Comparison of ENCODE assay signal across 24 cellular contexts in genomic region chr6:148085651-148086321, GRCh38.
DNase-seq lines count a peak whose midpoint lies in the region; TF ChIP-seq lines count a peak whose summit lies in the region.
"Had no signal": no experiment of that assay in that cellular context is flagged by ENCODE, and none has a peak within 500 bp of the region (broad histone marks: within the 10 kb centered on the region; RNA-seq: fewer than 3 reads in every experiment).

No MANE protein-coding gene starts in this region.

- H3K4me1 Mint-ChIP-seq in brain (peaks cover 44% of the 10 kb centered on the region), mesothelial cell of epicardium (peaks cover 9% of the 10 kb centered on the region)

- peak; percentile 45 for DNase-seq in A673 (ENCODE audit: low spot score)
- DNase-seq in HT1080 (ENCODE audit: low read depth) = peak; percentile 16
- no peak for DNase-seq in mesothelial cell of epicardium (ENCODE audit: low spot score in 2 of 2, unreplicated experiment in 2 of 2)
- DNase-seq in NCI-H2196 treated with DMSO at 0.1 percent for 48 hours (lab: John Stamatoyannopoulos, UW; ENCODE audit: unreplicated experiment) = no peak
- no peak for DNase-seq in sigmoid colon
- no peak for DNase-seq in iPS-NIHi11 (ENCODE audit: low spot score)
- no peak for DNase-seq in NCI-H1436 (lab: John Stamatoyannopoulos, UW)
- DNase-seq: activated CD4-positive, alpha-beta T cell treated with anti-CD3 and anti-CD28 coated beads for 48 hours; activated naive CD4-positive, alpha-beta T cell treated with Interleukin-2 at 50 U/mL for 16 hours; activated T-cell treated with anti-CD3 and anti-CD28 coated beads, Interleukin-2, amount 50 U/mL, for 72 hours; amniotic stem cell; BE2C; effector memory CD4-positive, alpha-beta T cell; H7; Kasumi-1; NCI-H1092 treated with DMSO at 0.1 percent for 48 hours; NCI-H1930; NCI-H510A; SIG-M5; stimulated activated CD8-positive, alpha-beta memory T cell treated with anti-CD3 and anti-CD28 coated beads, Interleukin-4, amount 100 ng/mL, for 48 hours; transverse colon had no signal

- no peaks in the 10 kb centered on the region for H3K27me3 Mint-ChIP-seq in brain
- no peaks in the 10 kb centered on the region for H3K27me3 Mint-ChIP-seq in mesothelial cell of epicardium (ENCODE audit: low read depth)

- POLR2A ChIA-PET in A673 (lab: Charles Lee; ENCODE audit: low non-redundant PET) = no interaction called here

- intact Hi-C loops in A673 (cut with micrococcal nuclease; ENCODE audit: unreplicated experiment) = no loop called here
- intact Hi-C loops in sigmoid colon (cut with DNase I) = no loop called here

- H3K4me3 ChIP-seq in A673 (ENCODE audit: low read depth, low read length, poor library complexity, severe bottlenecking) (no peak overlapping the region), sigmoid colon (no peak overlapping the region)
- H3K4me3 ChIP-seq: prostate gland, transverse colon had no signal

- H3K27me3 ChIP-seq in A673 (replicated peaks; ENCODE audit: insufficient read depth, low read depth, low read length, poor library complexity) (no peaks in the 10 kb centered on the region), sigmoid colon (no peaks in the 10 kb centered on the region)
- H3K27me3 ChIP-seq: BE2C, transverse colon had no signal

- H3K36me3 Mint-ChIP-seq in brain (peaks cover 7% of the 10 kb centered on the region), mesothelial cell of epicardium (peaks cover 9% of the 10 kb centered on the region)

- H3K4me3 Mint-ChIP-seq in brain (no peak overlapping the region), mesothelial cell of epicardium (no peak overlapping the region)
- H3K4me3 Mint-ChIP-seq: activated T-cell treated with anti-CD3 and anti-CD28 coated beads, Interleukin-2, amount 50 U/mL, for 72 hours; T-helper 1 cell treated with Interleukin-12 subunit alpha and Interleukin-12 subunit beta and Interleukin-4 antibody, amounts not matched to agents 30 μg/mL and 1 μg/mL, for 36 hours had no signal

- CTCF ChIA-PET in A673 (lab: Charles Lee) = no interaction called here

- no TSS peak for BruUV-seq in A673 (replicated peaks; lab: Mats Ljungman, UMichigan)

- H3K27ac Mint-ChIP-seq in brain (peak overlapping the region in 3 of 5 experiments; percentile 49 to 82 (median 62)), mesothelial cell of epicardium (peak overlapping the region; percentile 79)
- H3K27ac Mint-ChIP-seq: activated T-cell treated with anti-CD3 and anti-CD28 coated beads, Interleukin-2, amount 50 U/mL, for 72 hours; T-helper 1 cell treated with Interleukin-12 subunit alpha and Interleukin-12 subunit beta and Interleukin-4 antibody, amounts not matched to agents 30 μg/mL and 1 μg/mL, for 36 hours had no signal

- H3K9me3 ChIP-seq in A673 (ENCODE audit: low read depth, low read length, poor library complexity, severe bottlenecking) (no peaks in the 10 kb centered on the region), sigmoid colon (peaks cover 0 to 4% (median 2%) of the 10 kb centered on the region in 4 donors)
- H3K9me3 ChIP-seq: BE2C, prostate gland had no signal

- no peak overlapping the region for H3K27ac ChIP-seq in A673 (ENCODE audit: low read depth, low read length, poor library complexity, severe bottlenecking)
- H3K27ac ChIP-seq in sigmoid colon = no peak overlapping the region
- H3K27ac ChIP-seq: prostate gland, transverse colon had no signal

- no peaks in the 10 kb centered on the region for H3K36me3 ChIP-seq in A673 (ENCODE audit: insufficient read depth, low read length, poor library complexity, severe bottlenecking)
- no peaks in the 10 kb centered on the region for H3K36me3 ChIP-seq in sigmoid colon
- H3K36me3 ChIP-seq: BE2C, prostate gland, transverse colon had no signal

- H3K9me3 Mint-ChIP-seq in brain = peaks cover 8 to 15% (median 10%) of the 10 kb centered on the region in 5 experiments
- H3K9me3 Mint-ChIP-seq in mesothelial cell of epicardium = peaks cover 24% of the 10 kb centered on the region

- TF ChIP-seq POLR2A in sigmoid colon (IDR thresholded peaks at IDR 0.05) = no peak

- no peak for TF ChIP-seq CTCF in A673 (conservative IDR thresholded peaks at IDR 0.05; ENCODE audit: low read depth, low read length)
- no peak for TF ChIP-seq CTCF in brain (conservative IDR thresholded peaks at IDR 0.05)
- TF ChIP-seq CTCF in mesothelial cell of epicardium (IDR thresholded peaks at IDR 0.05; ENCODE audit: unreplicated experiment) = no peak
- TF ChIP-seq CTCF in sigmoid colon (IDR thresholded peaks at IDR 0.05) = no peak

- no peaks in the 10 kb centered on the region for H3K4me1 ChIP-seq in A673 (ENCODE audit: insufficient read depth, low read length, poor library complexity, severe bottlenecking)
- H3K4me1 ChIP-seq in sigmoid colon = no peaks in the 10 kb centered on the region
- H3K4me1 ChIP-seq: BE2C, prostate gland, transverse colon had no signal

- TF ChIP-seq EP300 in sigmoid colon (IDR thresholded peaks at IDR 0.05) = no peak

- 90 to 91% methylated on average over 3 of the region's 3 CpGs for WGBS in sigmoid colon, 2 donors

Comparison
In these comparisons a context has a peak if more than half of its experiments do, and no peak if none do; other contexts are left out.
1. DNase-seq: peak in A673 (single experiment) and HT1080 (single experiment); none in mesothelial cell of epicardium (0 of 2), NCI-H2196 treated with DMSO at 0.1 percent for 48 hours (single experiment), sigmoid colon (single experiment), iPS-NIHi11 (single experiment) and NCI-H1436 (single experiment).